1 cellular context compared by ENCODE assay signal in genomic region chr6:11766056-11766455, GRCh38.
TF ChIP-seq lines count a peak whose summit lies in the region.

No MANE protein-coding gene starts in this region.

TF ChIP-seq in H1, 55 proteins besides CTCF, POLR2A, EP300 and RAD21 (continued from another document):
- no peak for TF ChIP-seq E2F6 (IDR thresholded peaks at IDR 0.05)
- no peak for TF ChIP-seq ZNF274 (IDR thresholded peaks at IDR 0.05; ENCODE audit: borderline replicate concordance, extremely low read depth, low read length)
- no peak for TF ChIP-seq MAX (IDR thresholded peaks at IDR 0.05)
- TF ChIP-seq POU5F1 (IDR thresholded peaks at IDR 0.05; ENCODE audit: low read depth, low read length): no peak
- TF ChIP-seq YY1 (IDR thresholded peaks at IDR 0.05; ENCODE audit: low read depth, low read length): no peak
- TF ChIP-seq NRF1 (IDR thresholded peaks at IDR 0.05; ENCODE audit: low read depth, low read length): no peak
- TF ChIP-seq KDM5A (IDR thresholded peaks at IDR 0.05; ENCODE audit: low read length): no peak
- no peak for TF ChIP-seq SP4 (IDR thresholded peaks at IDR 0.05; ENCODE audit: low read length)
